Comparison of ENCODE assay signal across 27 cellular contexts in genomic region chr2:157334797-157335196, GRCh38. TPM values are rescaled to one million over a fixed set of nuclear protein-coding genes. Genes with fewer than 3 reads are reported as not detected.
DNase-seq lines count a peak whose midpoint lies in the region; ATAC-seq and TF ChIP-seq lines count a peak whose summit lies in the region.
"Had no signal": no experiment of that assay in that cellular context is flagged by ENCODE, and none has a peak within 500 bp of the region (broad histone marks: within the 10 kb centered on the region; RNA-seq: fewer than 3 reads in every experiment).

No MANE protein-coding gene starts in this region.

- H3K9me3 Mint-ChIP-seq in activated naive CD4-positive, alpha-beta T cell treated with anti-CD3 and anti-CD28 coated beads, Interleukin-2, amount 50 U/mL, for 24 hours, result no peaks in the 10 kb centered on the region
- H3K9me3 Mint-ChIP-seq in activated T-helper 17 cell treated with anti-CD3 and anti-CD28 coated beads, Interleukin-2, amount 50 U/mL, for 72 hours, result no peaks in the 10 kb centered on the region
- H3K9me3 Mint-ChIP-seq: neural crest cell; stimulated activated memory B cell treated with anti-CD40 and anti-IgM and Interleukin-4, amounts not matched to agents 10 μg/mL and 1 μg/mL and 100 μg/mL, for 72 hours; WTC11 had no signal

- H3K4me1 Mint-ChIP-seq in activated naive CD4-positive, alpha-beta T cell treated with anti-CD3 and anti-CD28 coated beads, Interleukin-2, amount 50 U/mL, for 24 hours, result peaks cover 94% of the 10 kb centered on the region
- H3K4me1 Mint-ChIP-seq in activated T-helper 17 cell treated with anti-CD3 and anti-CD28 coated beads, Interleukin-2, amount 50 U/mL, for 72 hours, result peaks cover 44% of the 10 kb centered on the region
- H3K4me1 Mint-ChIP-seq: neural crest cell had no signal

- no peak for DNase-seq in activated naive CD4-positive, alpha-beta T cell treated with Interleukin-2 at 50 U/mL for 16 hours
- DNase-seq in globus pallidus (ENCODE audit: low spot score) (peak; percentile 49), SIG-M5 (lab: John Stamatoyannopoulos, UW) (no peak)
- DNase-seq: activated CD8-positive, alpha-beta memory T cell treated with anti-CD3 and anti-CD28 coated beads, Interleukin-2, amount 10 ng/mL, durations not matched to agents 7 days and 5 days; activated gamma-delta T cell treated with Interleukin-2 at 50 U/mL for 16 hours; AML-193; DND-41; effector CD4-positive, alpha-beta T cell; islet precursor cell; KBM-7; lower lobe of right lung; MM.1S; mucosa of descending colon; NCI-H1417 treated with DMSO at 0.1 percent for 48 hours; NCI-H748 treated with DMSO at 0.1 percent for 48 hours; T-helper 9 cell; thyroid gland had no signal

- peak overlapping the region; percentile 62 for H3K27ac ChIP-seq in temporal lobe (ENCODE audit: low read depth, low read length)
- H3K27ac ChIP-seq: lower lobe of right lung, thyroid gland had no signal

- H3K27me3 Mint-ChIP-seq in activated naive CD4-positive, alpha-beta T cell treated with anti-CD3 and anti-CD28 coated beads, Interleukin-2, amount 50 U/mL, for 24 hours, result no peaks in the 10 kb centered on the region
- no peaks in the 10 kb centered on the region for H3K27me3 Mint-ChIP-seq in activated T-helper 17 cell treated with anti-CD3 and anti-CD28 coated beads, Interleukin-2, amount 50 U/mL, for 72 hours
- H3K27me3 Mint-ChIP-seq: activated CD8-positive, alpha-beta memory T cell treated with anti-CD3 and anti-CD28 coated beads, Interleukin-2, amount 10 ng/mL, durations not matched to agents 7 days and 5 days; stimulated activated memory B cell treated with anti-CD40 and anti-IgM and Interleukin-4, amounts not matched to agents 10 μg/mL and 1 μg/mL and 100 μg/mL, for 72 hours had no signal

- no peak for TF ChIP-seq POLR2A in GM18505 (IDR thresholded peaks at IDR 0.05; ENCODE audit: borderline replicate concordance, extremely low read depth, insufficient read depth, insufficient read length)

- peak overlapping the region; percentile 74 for H3K4me3 Mint-ChIP-seq in activated naive CD4-positive, alpha-beta T cell treated with anti-CD3 and anti-CD28 coated beads, Interleukin-2, amount 50 U/mL, for 24 hours
- peak overlapping the region; percentile 60 for H3K4me3 Mint-ChIP-seq in activated T-helper 17 cell treated with anti-CD3 and anti-CD28 coated beads, Interleukin-2, amount 50 U/mL, for 72 hours
- H3K4me3 Mint-ChIP-seq: activated CD8-positive, alpha-beta memory T cell treated with anti-CD3 and anti-CD28 coated beads, Interleukin-2, amount 10 ng/mL, durations not matched to agents 7 days and 5 days; neural crest cell; stimulated activated memory B cell treated with anti-CD40 and anti-IgM and Interleukin-4, amounts not matched to agents 10 μg/mL and 1 μg/mL and 100 μg/mL, for 72 hours; WTC11 had no signal

- peak overlapping the region; percentile 94 for H3K27ac Mint-ChIP-seq in activated naive CD4-positive, alpha-beta T cell treated with anti-CD3 and anti-CD28 coated beads, Interleukin-2, amount 50 U/mL, for 24 hours
- H3K27ac Mint-ChIP-seq in activated T-helper 17 cell treated with anti-CD3 and anti-CD28 coated beads, Interleukin-2, amount 50 U/mL, for 72 hours, result peak overlapping the region; percentile 26
- H3K27ac Mint-ChIP-seq: activated CD8-positive, alpha-beta memory T cell treated with anti-CD3 and anti-CD28 coated beads, Interleukin-2, amount 10 ng/mL, durations not matched to agents 7 days and 5 days; progenitor cell of endocrine pancreas; stimulated activated memory B cell treated with anti-CD40 and anti-IgM and Interleukin-4, amounts not matched to agents 10 μg/mL and 1 μg/mL and 100 μg/mL, for 72 hours; WTC11 had no signal

- ATAC-seq in activated T-helper 17 cell treated with anti-CD3 and anti-CD28 coated beads, Interleukin-2, amount 50 U/mL, for 72 hours (replicated peaks), result peak; percentile 56
- no peak for ATAC-seq in GM18505 (IDR thresholded peaks at IDR 0.05; ENCODE audit: unreplicated experiment)
- ATAC-seq: activated CD8-positive, alpha-beta memory T cell treated with anti-CD3 and anti-CD28 coated beads, Interleukin-2, amount 10 ng/mL, durations not matched to agents 7 days and 5 days; lower lobe of right lung; mucosa of descending colon; stimulated activated memory B cell treated with anti-CD40 and anti-IgM and Interleukin-4, amounts not matched to agents 10 μg/mL and 1 μg/mL and 100 μg/mL, for 72 hours; WTC11 had no signal

- peaks cover 6% of the 10 kb centered on the region for H3K36me3 Mint-ChIP-seq in activated naive CD4-positive, alpha-beta T cell treated with anti-CD3 and anti-CD28 coated beads, Interleukin-2, amount 50 U/mL, for 24 hours
- H3K36me3 Mint-ChIP-seq in activated T-helper 17 cell treated with anti-CD3 and anti-CD28 coated beads, Interleukin-2, amount 50 U/mL, for 72 hours (ENCODE audit: low read depth), result no peaks in the 10 kb centered on the region
- H3K36me3 Mint-ChIP-seq: stimulated activated memory B cell treated with anti-CD40 and anti-IgM and Interleukin-4, amounts not matched to agents 10 μg/mL and 1 μg/mL and 100 μg/mL, for 72 hours; WTC11 had no signal

RNA-seq across cellular contexts. Expression of gene ERMN, which starts 9.2 kb away (rescaled TPM):
- 1 to 10 TPM; 1.6 to 1.8 TPM for total RNA-seq in activated T-helper 17 cell treated with anti-CD3 and anti-CD28 coated beads, Interleukin-2, amount 50 U/mL, for 72 hours
- under 0.01 TPM for total RNA-seq in temporal lobe
- total RNA-seq: chondrocyte, HT-29, progenitor cell of endocrine pancreas had no signal
